Comparison of ENCODE assay signal across 11 cellular contexts in the genomic region with DNA sequence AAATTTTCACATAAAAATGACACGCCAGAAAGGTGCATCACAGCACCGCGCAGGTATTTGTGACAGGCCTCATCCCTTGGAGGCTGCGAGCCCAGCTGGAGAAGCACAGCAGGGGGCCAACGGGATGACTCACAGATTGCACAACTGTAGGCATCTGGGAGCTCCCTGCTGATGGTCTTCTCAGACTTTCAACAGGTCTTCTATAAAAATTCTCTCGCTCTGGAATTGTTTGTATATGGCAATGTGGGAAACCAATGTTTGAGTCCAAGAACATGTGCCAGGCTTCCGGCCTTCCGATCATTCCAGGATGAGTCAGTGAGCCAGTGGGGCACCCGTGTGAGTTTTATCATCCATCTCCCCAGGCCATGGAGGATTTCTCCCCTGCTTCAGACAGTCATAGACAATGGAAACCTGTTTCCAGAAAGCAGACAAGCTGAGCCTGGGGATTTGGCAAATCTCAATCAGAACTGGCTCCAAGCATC. TPM values are rescaled to one million over a fixed set of nuclear protein-coding genes. Genes with fewer than 3 reads are reported as not detected.
DNase-seq lines count a peak whose midpoint lies in the region; ATAC-seq and TF ChIP-seq lines count a peak whose summit lies in the region.
"Had no signal": no experiment of that assay in that cellular context is flagged by ENCODE, and none has a peak within 500 bp of the region (broad histone marks: within the 10 kb centered on the region; RNA-seq: fewer than 3 reads in every experiment).

No MANE protein-coding gene starts in this region.

- H3K9me3 Mint-ChIP-seq in Calu3 (ENCODE audit: low read depth, unreplicated experiment) = no peaks in the 10 kb centered on the region

- DNase-seq in Calu3 (peak; percentile 51), LoVo (ENCODE audit: low spot score) (peak; percentile 94), astrocyte of the spinal cord (ENCODE audit: low read depth, low spot score) (peak; percentile 97), mesenteric fat pad (ENCODE audit: low spot score) (peak; percentile 53), NCI-H2081 (lab: John Stamatoyannopoulos, UW) (no peak), ureter (ENCODE audit: low spot score) (no peak)
- no peak for DNase-seq in stimulated activated CD4-positive, alpha-beta T cell treated with anti-CD3 and anti-CD28 coated beads, Interleukin-4, amount 100 ng/mL, for 1 hour
- DNase-seq: activated naive CD4-positive, alpha-beta T cell treated with Interleukin-2 at 50 U/mL for 16 hours; gastrocnemius medialis; H9 had no signal

- no peaks in the 10 kb centered on the region for H3K27me3 Mint-ChIP-seq in Calu3 (ENCODE audit: unreplicated experiment)

- in situ Hi-C loops in astrocyte of the spinal cord (cut with HindIII; ENCODE audit: low sequenced_read_pairs) = no loop called here

- no peak overlapping the region for H3K4me3 ChIP-seq in astrocyte of the spinal cord (ENCODE audit: low read depth, low read length)
- H3K4me3 ChIP-seq: gastrocnemius medialis had no signal

- H3K27ac Mint-ChIP-seq in Calu3 (ENCODE audit: unreplicated experiment) = no peak overlapping the region
- H3K27ac Mint-ChIP-seq: H9 had no signal

- H3K36me3 Mint-ChIP-seq in Calu3 (ENCODE audit: insufficient read depth, unreplicated experiment) = peaks cover 8% of the 10 kb centered on the region

- no peak for TF ChIP-seq CTCF in Calu3 (IDR thresholded peaks at IDR 0.05; ENCODE audit: unreplicated experiment)
- no peak for TF ChIP-seq CTCF in astrocyte of the spinal cord (IDR thresholded peaks at IDR 0.05; ENCODE audit: low read depth, low read length)

- BruUV-seq in Calu3 (replicated peaks; lab: Mats Ljungman, UMichigan) = no TSS peak

- intact Hi-C loops in Calu3 (cut with micrococcal nuclease; ENCODE audit: unreplicated experiment) = no loop called here

- CTCF ChIA-PET in Calu3 (lab: Charles Lee) = interaction anchor here (0.7 kb wide), 1 partner anchor 15 kb away, joined by 3 read pairs; no protein-coding TSS in a partner anchor

- no peak overlapping the region for H3K4me3 Mint-ChIP-seq in Calu3 (ENCODE audit: low read depth, unreplicated experiment)
- H3K4me3 Mint-ChIP-seq: H9 had no signal

- H3K4me1 Mint-ChIP-seq in Calu3 (ENCODE audit: low read depth, unreplicated experiment) = no peaks in the 10 kb centered on the region

- ATAC-seq in HG02571 (IDR thresholded peaks at IDR 0.05; ENCODE audit: unreplicated experiment) = no peak
- ATAC-seq: gastrocnemius medialis had no signal

RNA-seq across cellular contexts. Expression of a gene that starts 24.1 kb away (rescaled TPM):
- total RNA-seq in Calu3 (2022) (10.7 and 12.6 TPM in 2 replicates), mesenteric fat pad (0.55 TPM), ureter (5.2 TPM)

Comparison
In these comparisons a context has a peak if more than half of its experiments do, and no peak if none do; other contexts are left out.
1. DNase-seq: peak in Calu3 (single experiment), LoVo (single experiment), astrocyte of the spinal cord (single experiment) and mesenteric fat pad (single experiment); none in stimulated activated CD4-positive, alpha-beta T cell treated with anti-CD3 and anti-CD28 coated beads, Interleukin-4, amount 100 ng/mL, for 1 hour (single experiment), NCI-H2081 (0 of 2) and ureter (single experiment).